ENCODE assay signal across 11 cellular contexts in genomic region chr14:51242545-51243490, GRCh38. TPM values are rescaled to one million over a fixed set of nuclear protein-coding genes. Genes with fewer than 3 reads are reported as not detected.
A peak's percentile ranks its signal among the peaks of the same experiment; 100 is the strongest.
DNase-seq lines count a peak whose midpoint lies in the region; ATAC-seq and TF ChIP-seq lines count a peak whose summit lies in the region.
"Had no signal": no experiment of that assay in that cellular context is flagged by ENCODE, and none has a peak within 500 bp of the region (broad histone marks: within the 10 kb centered on the region; RNA-seq: fewer than 3 reads in every experiment).

No MANE protein-coding gene starts in this region.

- H2AFZ ChIP-seq in GM23248: 0 out of 2 replicates have a peak overlapping the region, but pooled peaks have one; percentile 23

- no peak overlapping the region for H3K4me3 ChIP-seq in CD4-positive, alpha-beta memory T cell (ENCODE audit: low read length in 2 of 2)
- 0 out of 2 replicates have a peak overlapping the region, but pooled peaks have one; percentile 91 for H3K4me3 ChIP-seq in GM23248
- peak overlapping the region; percentile 94 for H3K4me3 ChIP-seq in iPS-15b (ENCODE audit: low read depth, low read length)
- no peak overlapping the region for H3K4me3 ChIP-seq in mucosa of descending colon

- peak overlapping the region in 3 of 8 donors; percentile 17 to 68 (median 46) for H3K4me3 Mint-ChIP-seq in CD4-positive, alpha-beta memory T cell
- H3K4me3 Mint-ChIP-seq in T-helper 2 cell treated with Interferon-gamma antibody and Interleukin-4, amounts not matched to agents 5 μg/mL and 100 μg/mL, for 36 hours: peak overlapping the region; percentile 13

- no peak for DNase-seq in CD4-positive, alpha-beta memory T cell
- no peak for DNase-seq in GM23248
- DNase-seq in T-helper 2 cell treated with Interferon-gamma antibody and Interleukin-4, amounts not matched to agents 5 μg/mL and 100 μg/mL, for 36 hours (ENCODE audit: low spot score): no peak
- no peak for DNase-seq in NCI-H2196 treated with DMSO at 0.1 percent for 48 hours (lab: John Stamatoyannopoulos, UW; ENCODE audit: unreplicated experiment)
- no peak for DNase-seq in mucosa of descending colon
- DNase-seq in NCI-H2107 treated with DMSO at 0.1 percent for 48 hours (lab: John Stamatoyannopoulos, UW; ENCODE audit: unreplicated experiment): no peak
- DNase-seq: GF-D8, GOT3 had no signal

- no peaks in the 10 kb centered on the region for H3K9me3 ChIP-seq in CD4-positive, alpha-beta memory T cell (ENCODE audit: control insufficient read depth in 1 of 2, low read length in 2 of 2)
- H3K9me3 ChIP-seq in GM23248 (ENCODE audit: low read depth): no peaks in the 10 kb centered on the region
- no peaks in the 10 kb centered on the region for H3K9me3 ChIP-seq in iPS-15b (ENCODE audit: control insufficient read depth, insufficient read depth, low read length)
- no peaks in the 10 kb centered on the region for H3K9me3 ChIP-seq in mucosa of descending colon

- no peak overlapping the region for H3K27ac ChIP-seq in CD4-positive, alpha-beta memory T cell (ENCODE audit: low read depth, low read length)
- H3K27ac ChIP-seq in GM23248: 0 out of 2 replicates have a peak overlapping the region, but pooled peaks have one; percentile 1

- no peak for TF ChIP-seq CTCF in mucosa of descending colon (IDR thresholded peaks at IDR 0.05)

- intact Hi-C loops in CD4-positive, alpha-beta memory T cell (cut with micrococcal nuclease): loop anchor here (10.0 kb wide), 1 partner anchor 622 kb away; the partner anchor contains the start of gene GNG2
- intact Hi-C loops in mucosa of descending colon (cut with DNase I, micrococcal nuclease): no loop called here

- peaks cover 74% of the 10 kb centered on the region for H3K79me2 ChIP-seq in GM23248 (ENCODE audit: insufficient read depth)

- H3K27ac Mint-ChIP-seq in CD4-positive, alpha-beta memory T cell: peak overlapping the region in 5 of 7 donors; percentile 65 to 83 (median 68)
- H3K27ac Mint-ChIP-seq in T-helper 2 cell treated with Interferon-gamma antibody and Interleukin-4, amounts not matched to agents 5 μg/mL and 100 μg/mL, for 36 hours: no peak overlapping the region
- H3K27ac Mint-ChIP-seq: T-helper 1 cell treated with Interleukin-12 subunit alpha and Interleukin-12 subunit beta and Interleukin-4 antibody, amounts not matched to agents 30 μg/mL and 1 μg/mL, for 36 hours had no signal

- peaks cover 3 to 18% of the 10 kb centered on the region in 2 donors for H3K36me3 Mint-ChIP-seq in CD4-positive, alpha-beta memory T cell
- peaks cover 25% of the 10 kb centered on the region for H3K36me3 Mint-ChIP-seq in T-helper 2 cell treated with Interferon-gamma antibody and Interleukin-4, amounts not matched to agents 5 μg/mL and 100 μg/mL, for 36 hours (ENCODE audit: low read depth)

- no peaks in the 10 kb centered on the region for H3K27me3 Mint-ChIP-seq in CD4-positive, alpha-beta memory T cell
- no peaks in the 10 kb centered on the region for H3K27me3 Mint-ChIP-seq in T-helper 2 cell treated with Interferon-gamma antibody and Interleukin-4, amounts not matched to agents 5 μg/mL and 100 μg/mL, for 36 hours (ENCODE audit: low read depth)

- H3K9ac ChIP-seq in GM23248 (peak overlapping the region; percentile 19; the same call in 1 of the 2 replicates), iPS-15b (ENCODE audit: low read depth, low read length) (peak overlapping the region; percentile 0)

- in situ Hi-C loops in GM23248 (cut with MboI): no loop called here

- no peaks in the 10 kb centered on the region for H3K9me2 ChIP-seq in GM23248 (ENCODE audit: insufficient read depth)

- ATAC-seq in mucosa of descending colon (no peak), HG03097 (IDR thresholded peaks at IDR 0.05; ENCODE audit: low FRiP score, unreplicated experiment) (no peak)

- peak overlapping the region; percentile 51 for H3K4me2 ChIP-seq in GM23248 (ENCODE audit: unreplicated experiment)

- H3K27me3 ChIP-seq in CD4-positive, alpha-beta memory T cell (ENCODE audit: insufficient read depth, low read length): no peaks in the 10 kb centered on the region
- H3K27me3 ChIP-seq in GM23248 (replicated peaks; ENCODE audit: insufficient read depth): no peaks in the 10 kb centered on the region
- H3K27me3 ChIP-seq in iPS-15b (ENCODE audit: control insufficient read depth, insufficient read depth, low read length): no peaks in the 10 kb centered on the region

- H3K4me1 ChIP-seq in CD4-positive, alpha-beta memory T cell (ENCODE audit: insufficient read depth, low read length): peaks cover 63% of the 10 kb centered on the region
- peaks cover 19% of the 10 kb centered on the region for H3K4me1 ChIP-seq in GM23248 (ENCODE audit: insufficient read depth)
- H3K4me1 ChIP-seq in iPS-15b (ENCODE audit: control insufficient read depth, insufficient read depth, low read length): peaks cover 13% of the 10 kb centered on the region
- H3K4me1 ChIP-seq in mucosa of descending colon (ENCODE audit: low read depth): peaks cover 3% of the 10 kb centered on the region

- H3K9me3 Mint-ChIP-seq in CD4-positive, alpha-beta memory T cell: no peaks in the 10 kb centered on the region
- no peaks in the 10 kb centered on the region for H3K9me3 Mint-ChIP-seq in T-helper 2 cell treated with Interferon-gamma antibody and Interleukin-4, amounts not matched to agents 5 μg/mL and 100 μg/mL, for 36 hours
- H3K9me3 Mint-ChIP-seq: T-helper 1 cell treated with Interleukin-12 subunit alpha and Interleukin-12 subunit beta and Interleukin-4 antibody, amounts not matched to agents 30 μg/mL and 1 μg/mL, for 36 hours had no signal

- peaks cover 5% of the 10 kb centered on the region for H3K36me3 ChIP-seq in CD4-positive, alpha-beta memory T cell (ENCODE audit: insufficient read depth, low read length)
- H3K36me3 ChIP-seq in GM23248 (ENCODE audit: low read depth): 0 out of 2 replicates have a peak, but pooled peaks cover 5% of the 10 kb centered on the region
- peaks cover 3% of the 10 kb centered on the region for H3K36me3 ChIP-seq in iPS-15b (ENCODE audit: control insufficient read depth, insufficient read depth, low read length)
- H3K36me3 ChIP-seq in mucosa of descending colon (ENCODE audit: low read depth): no peaks in the 10 kb centered on the region

- POLR2A ChIA-PET in CD4-positive, alpha-beta memory T cell (lab: Charles Lee; ENCODE audit: partially characterized antibody): interaction anchor here (0.6 kb wide), 1 partner anchor 17 kb away, joined by 3 read pairs; no protein-coding TSS in a partner anchor

- 29 to 33% methylated on average over 7 of the region's 7 CpGs for WGBS in GM23248 (ENCODE audit: low coverage in 1 of 2, low lambda C conversion rate in 2 of 2, missing lambda C conversion rate in 2 of 2), 2 experiments

- CTCF ChIA-PET in CD4-positive, alpha-beta memory T cell (lab: Charles Lee; ENCODE audit: partially characterized antibody): interaction anchor here (0.6 kb wide), 1 partner anchor 640 kb away, joined by 5 read pairs; no protein-coding TSS in a partner anchor

- H3K4me1 Mint-ChIP-seq in CD4-positive, alpha-beta memory T cell: peaks cover 26 to 46% (median 34%) of the 10 kb centered on the region in 4 donors
- peaks cover 41% of the 10 kb centered on the region for H3K4me1 Mint-ChIP-seq in T-helper 2 cell treated with Interferon-gamma antibody and Interleukin-4, amounts not matched to agents 5 μg/mL and 100 μg/mL, for 36 hours (ENCODE audit: low read depth)

- no peaks in the 10 kb centered on the region for H4K20me1 ChIP-seq in GM23248 (ENCODE audit: insufficient read depth)

- H3F3A ChIP-seq in GM23248 (ENCODE audit: insufficient read depth): 0 out of 2 replicates have a peak, but pooled peaks cover 5% of the 10 kb centered on the region

RNA-seq across cellular contexts. Expression of gene TMX1, which starts 2.8 kb away (rescaled TPM):
- 10 to 100 TPM; 28.5 to 32.9 TPM for total RNA-seq in CD4-positive, alpha-beta memory T cell
- polyA plus RNA-seq in CD4-positive, alpha-beta memory T cell: 10 to 100 TPM; 39.5 to 62.9 TPM
- total RNA-seq in GM23248 (2014; rRNA removed; shearing (Covaris generic)): 54.8 and 55.8 TPM in 2 replicates
- 67.9 and 74.1 TPM in 2 replicates for polyA plus RNA-seq in GM23248 (2016; fragmentation: Nextera tagmentation; extraction: Ambion mirVana)
- total RNA-seq in mucosa of descending colon: 10 to 100 TPM; 29.9 to 31.9 (median 30.1) TPM

Comparison
In these comparisons a context has a peak if more than half of its experiments do, and no peak if none do; other contexts are left out.
1. H3K4me3 ChIP-seq: peak in GM23248 (single experiment) and iPS-15b (single experiment); none in CD4-positive, alpha-beta memory T cell (0 of 2) and mucosa of descending colon (single experiment).